ENCODE assay signal across 30 cellular contexts in the genomic region with DNA sequence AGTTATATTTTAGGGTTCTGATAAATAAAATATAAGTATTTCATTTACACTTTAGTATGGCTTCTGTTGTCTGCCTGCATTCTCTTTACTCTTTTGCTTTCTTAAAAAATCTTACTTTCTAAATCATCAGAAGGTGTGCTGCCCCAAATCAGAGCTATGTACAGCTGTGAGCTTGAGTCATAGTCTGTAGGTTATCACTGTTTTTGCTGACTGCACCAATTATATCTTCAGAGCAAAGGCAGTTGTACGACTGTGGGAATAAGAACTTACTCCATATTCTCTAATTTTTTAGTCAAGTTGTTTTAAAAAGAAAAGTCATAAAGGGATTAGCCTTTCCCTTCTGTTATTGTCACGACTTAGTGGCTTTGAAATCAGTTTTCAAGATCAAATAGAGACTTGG.
"Had no signal": no experiment of that assay in that cellular context is flagged by ENCODE, and none has a peak within 500 bp of the region (broad histone marks: within the 10 kb centered on the region; RNA-seq: fewer than 3 reads in every experiment).

No MANE protein-coding gene starts in this region.

- ATAC-seq: natural killer cell; psoas muscle; right cardiac atrium; sciatic nerve; stimulated activated memory B cell treated with anti-CD40 and anti-IgM and Interleukin-4, amounts not matched to agents 10 μg/mL and 1 μg/mL and 100 μg/mL, for 72 hours; stimulated activated naive CD8-positive, alpha-beta T cell treated with anti-CD3 and anti-CD28 coated beads, Interleukin-15, amount 100 ng/mL, for 72 hours; stimulated activated naive CD8-positive, alpha-beta T cell treated with anti-CD3 and anti-CD28 coated beads, Interleukin-15, Interleukin-2, amounts not matched to agents 100 U/mL and 50 U/mL, for 24 hours had no signal

- H3K27ac ChIP-seq: neural progenitor cell, ovary, parathyroid adenoma, psoas muscle, skin epidermis, spleen, suprapubic skin, thoracic aorta, thyroid gland, tibial nerve, upper lobe of left lung, vagina had no signal

- DNase-seq: natural killer cell; occipital lobe; ovary; posterior cingulate gyrus; psoas muscle; right cardiac atrium; spleen; stimulated activated CD4-positive, alpha-beta T cell treated with anti-CD3 and anti-CD28 coated beads, Interleukin-12 subunit alpha, Interleukin-12 subunit beta, amount 100 ng/mL, for 4 hours; stimulated activated CD4-positive, alpha-beta T cell treated with anti-CD3 and anti-CD28 coated beads, Interleukin-1b, Interleukin-23, amount 100 ng/mL, for 48 hours; stimulated activated CD4-positive, alpha-beta T cell treated with anti-CD3 and anti-CD28 coated beads, Interleukin-4, amount 100 ng/mL, for 1 hour; stimulated activated CD4-positive, alpha-beta T cell treated with anti-CD3 and anti-CD28 coated beads, Interleukin-4, amount 100 ng/mL, for 4 hours; stimulated activated CD8-positive, alpha-beta memory T cell treated with anti-CD3 and anti-CD28 coated beads, Interleukin-4, amount 100 ng/mL, for 48 hours; stimulated activated naive CD4-positive, alpha-beta T cell; stimulated activated naive CD8-positive, alpha-beta T cell treated with anti-CD3 and anti-CD28 coated beads, Interleukin-15, amount 100 ng/mL, for 72 hours; stimulated activated naive CD8-positive, alpha-beta T cell treated with anti-CD3 and anti-CD28 coated beads, Interleukin-15, Interleukin-2, amounts not matched to agents 100 U/mL and 50 U/mL, for 24 hours; substantia nigra; thyroid gland; trophoblast cell; upper lobe of left lung had no signal

- H3K4me1 ChIP-seq: neural progenitor cell, parathyroid adenoma, psoas muscle, spleen, suprapubic skin, thyroid gland, tibial nerve, upper lobe of left lung, vagina had no signal

- H3K4me2 ChIP-seq: neural progenitor cell, smooth muscle cell had no signal

- FAIRE-seq: urothelium cell line had no signal

- H3K9me3 ChIP-seq: ovary, psoas muscle, spleen, suprapubic skin, thoracic aorta, thyroid gland, tibial nerve, upper lobe of left lung, vagina had no signal

- H3K9ac ChIP-seq: neural progenitor cell, parathyroid adenoma had no signal

- H3K4me3 ChIP-seq: neural progenitor cell, ovary, psoas muscle, skin epidermis, smooth muscle cell, spleen, suprapubic skin, thoracic aorta, thyroid gland, tibial nerve, upper lobe of left lung, vagina had no signal

- H3K79me2 ChIP-seq: parathyroid adenoma had no signal

- H3K36me3 ChIP-seq: neural progenitor cell, ovary, spleen, suprapubic skin, thoracic aorta, thyroid gland, tibial nerve, upper lobe of left lung, vagina had no signal

- H2AFZ ChIP-seq: neural progenitor cell, parathyroid adenoma had no signal

- H3K27me3 ChIP-seq: neural progenitor cell, ovary, spleen, suprapubic skin, thyroid gland, tibial nerve, upper lobe of left lung, vagina had no signal
